ENCODE assay signal across 1 cellular context in the genomic region with DNA sequence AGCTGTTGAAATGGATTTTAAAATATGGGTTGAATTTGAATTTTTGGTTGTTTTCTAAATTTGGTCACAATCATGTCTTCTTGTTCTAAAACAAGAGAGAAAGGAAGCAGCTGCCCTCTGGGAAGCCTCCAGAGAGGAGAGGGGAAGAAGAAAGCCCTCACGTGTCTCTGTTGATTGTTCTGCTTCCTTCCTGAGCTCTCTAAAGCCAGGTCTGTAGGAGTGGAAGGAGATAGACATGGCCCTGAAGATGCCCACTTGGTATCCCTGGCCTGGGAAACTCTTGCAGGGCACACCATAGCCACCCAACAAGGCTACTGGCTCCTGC.
TF ChIP-seq lines count a peak whose summit lies in the region.

No MANE protein-coding gene starts in this region.

TF ChIP-seq in HepG2, 621 proteins besides CTCF, POLR2A, EP300 and RAD21:
- TF ChIP-seq, protein P1, sequence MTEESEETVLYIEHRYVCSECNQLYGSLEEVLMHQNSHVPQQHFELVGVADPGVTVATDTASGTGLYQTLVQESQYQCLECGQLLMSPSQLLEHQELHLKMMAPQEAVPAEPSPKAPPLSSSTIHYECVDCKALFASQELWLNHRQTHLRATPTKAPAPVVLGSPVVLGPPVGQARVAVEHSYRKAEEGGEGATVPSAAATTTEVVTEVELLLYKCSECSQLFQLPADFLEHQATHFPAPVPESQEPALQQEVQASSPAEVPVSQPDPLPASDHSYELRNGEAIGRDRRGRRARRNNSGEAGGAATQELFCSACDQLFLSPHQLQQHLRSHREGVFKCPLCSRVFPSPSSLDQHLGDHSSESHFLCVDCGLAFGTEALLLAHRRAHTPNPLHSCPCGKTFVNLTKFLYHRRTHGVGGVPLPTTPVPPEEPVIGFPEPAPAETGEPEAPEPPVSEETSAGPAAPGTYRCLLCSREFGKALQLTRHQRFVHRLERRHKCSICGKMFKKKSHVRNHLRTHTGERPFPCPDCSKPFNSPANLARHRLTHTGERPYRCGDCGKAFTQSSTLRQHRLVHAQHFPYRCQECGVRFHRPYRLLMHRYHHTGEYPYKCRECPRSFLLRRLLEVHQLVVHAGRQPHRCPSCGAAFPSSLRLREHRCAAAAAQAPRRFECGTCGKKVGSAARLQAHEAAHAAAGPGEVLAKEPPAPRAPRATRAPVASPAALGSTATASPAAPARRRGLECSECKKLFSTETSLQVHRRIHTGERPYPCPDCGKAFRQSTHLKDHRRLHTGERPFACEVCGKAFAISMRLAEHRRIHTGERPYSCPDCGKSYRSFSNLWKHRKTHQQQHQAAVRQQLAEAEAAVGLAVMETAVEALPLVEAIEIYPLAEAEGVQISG (CRISPR knock-in tag; IDR thresholded peaks at IDR 0.05): no peak
- TF ChIP-seq NCOA2 (CRISPR knock-in tag; IDR thresholded peaks at IDR 0.05): no peak
- no peak for TF ChIP-seq SOX6 (IDR thresholded peaks at IDR 0.05)
- TF ChIP-seq SOX6 (CRISPR knock-in tag; IDR thresholded peaks at IDR 0.05): no peak
- TF ChIP-seq ELF1 (CRISPR knock-in tag; IDR thresholded peaks at IDR 0.05): no peak
- TF ChIP-seq ZNF713 (CRISPR knock-in tag; IDR thresholded peaks at IDR 0.05): no peak
